In genomic region chr3:32452009-32452408, GRCh38 we compare ENCODE assay signal across 13 cellular contexts.
"Had no signal": no experiment of that assay in that cellular context is flagged by ENCODE, and none has a peak within 500 bp of the region (broad histone marks: within the 10 kb centered on the region; RNA-seq: fewer than 3 reads in every experiment).

No MANE protein-coding gene starts in this region.

- H3K27ac ChIP-seq: heart right ventricle, right atrium auricular region, transverse colon had no signal

- ATAC-seq: heart right ventricle; left ventricle myocardium superior; stimulated activated naive B cell treated with anti-CD40 and anti-IgM and Interleukin-4, amounts not matched to agents 10 μg/mL and 1 μg/mL and 100 μg/mL, for 72 hours had no signal

- H3K36me3 ChIP-seq: right atrium auricular region, transverse colon had no signal

- H3K4me3 Mint-ChIP-seq: stimulated activated naive B cell treated with anti-CD40 and anti-IgM and Interleukin-4, amounts not matched to agents 10 μg/mL and 1 μg/mL and 100 μg/mL, for 72 hours had no signal

- DNase-seq: activated CD4-positive, alpha-beta T cell treated with anti-CD3 and anti-CD28 coated beads for 1 hour; heart right ventricle; left ventricle myocardium superior; midbrain; SHP77 treated with DMSO at 0.1 percent for 48 hours; small intestine; stimulated activated naive B cell treated with anti-CD40 and anti-IgM and Interleukin-4, amounts not matched to agents 10 μg/mL and 1 μg/mL and 100 μg/mL, for 72 hours; transverse colon had no signal

- H3K27me3 ChIP-seq: heart right ventricle, right atrium auricular region, transverse colon had no signal

- H3K9me3 ChIP-seq: heart right ventricle, right atrium auricular region, transverse colon had no signal

- H3K27me3 Mint-ChIP-seq: stimulated activated naive B cell treated with anti-CD40 and anti-IgM and Interleukin-4, amounts not matched to agents 10 μg/mL and 1 μg/mL and 100 μg/mL, for 72 hours had no signal

- H3K4me1 ChIP-seq: right atrium auricular region had no signal

- H3K4me3 ChIP-seq: heart right ventricle, right atrium auricular region, transverse colon had no signal

- H3K27ac Mint-ChIP-seq: activated T-helper 2 cell treated with anti-CD3 and anti-CD28 coated beads, Interferon-gamma antibody, Interleukin-2, Interleukin-4, amounts not matched to agents 10 μg/mL and 5 μg/mL and 100 μg/mL, durations not matched to agents 14 hours and 24 hours and 36 hours; stimulated activated naive B cell treated with anti-CD40 and anti-IgM and Interleukin-4, amounts not matched to agents 10 μg/mL and 1 μg/mL and 100 μg/mL, for 72 hours had no signal

- H3K9me3 Mint-ChIP-seq: activated T-helper 2 cell treated with anti-CD3 and anti-CD28 coated beads, Interferon-gamma antibody, Interleukin-2, Interleukin-4, amounts not matched to agents 10 μg/mL and 5 μg/mL and 100 μg/mL, durations not matched to agents 14 hours and 24 hours and 36 hours; stimulated activated naive B cell treated with anti-CD40 and anti-IgM and Interleukin-4, amounts not matched to agents 10 μg/mL and 1 μg/mL and 100 μg/mL, for 72 hours had no signal

- FAIRE-seq: astrocyte, frontal cortex, keratinocyte, small intestine had no signal
